Comparison of ENCODE assay signal across 12 cellular contexts in genomic region chr9:105151686-105151995, GRCh38.
"Had no signal": no experiment of that assay in that cellular context is flagged by ENCODE, and none has a peak within 500 bp of the region (broad histone marks: within the 10 kb centered on the region; RNA-seq: fewer than 3 reads in every experiment).

No MANE protein-coding gene starts in this region.

- H3K9me3 ChIP-seq: adrenal gland, esophagus squamous epithelium had no signal

- H3K27ac Mint-ChIP-seq: activated naive CD4-positive, alpha-beta T cell treated with anti-CD3 and anti-CD28 coated beads, Interleukin-2, amount 50 U/mL, for 72 hours; naive thymus-derived CD4-positive, alpha-beta T cell; T-helper 1 cell treated with Interleukin-12 subunit alpha and Interleukin-12 subunit beta and Interleukin-4 antibody, amounts not matched to agents 30 μg/mL and 1 μg/mL, for 36 hours had no signal

- H3K27ac ChIP-seq: adrenal gland, esophagus squamous epithelium had no signal

- H3K4me3 Mint-ChIP-seq: naive thymus-derived CD4-positive, alpha-beta T cell; T-helper 1 cell treated with Interleukin-12 subunit alpha and Interleukin-12 subunit beta and Interleukin-4 antibody, amounts not matched to agents 30 μg/mL and 1 μg/mL, for 36 hours had no signal

- H3K4me3 ChIP-seq: adrenal gland, esophagus squamous epithelium had no signal

- H3K4me1 ChIP-seq: adrenal gland had no signal

- H3K36me3 Mint-ChIP-seq: activated naive CD4-positive, alpha-beta T cell treated with anti-CD3 and anti-CD28 coated beads, Interleukin-2, amount 50 U/mL, for 72 hours; naive thymus-derived CD4-positive, alpha-beta T cell had no signal

- H3K36me3 ChIP-seq: adrenal gland, esophagus squamous epithelium had no signal

- H3K27me3 ChIP-seq: adrenal gland, esophagus squamous epithelium had no signal

- DNase-seq: activated CD8-positive, alpha-beta memory T cell treated with anti-CD3 and anti-CD28 coated beads for 24 hours; activated gamma-delta T cell treated with Interleukin-2 at 50 U/mL for 16 hours; effector CD8-positive, alpha-beta T cell; esophagus squamous epithelium; mesendoderm; naive thymus-derived CD4-positive, alpha-beta T cell; nucleus accumbens; retina; stimulated activated naive CD4-positive, alpha-beta T cell had no signal

- H3K9me3 Mint-ChIP-seq: activated naive CD4-positive, alpha-beta T cell treated with anti-CD3 and anti-CD28 coated beads, Interleukin-2, amount 50 U/mL, for 72 hours; naive thymus-derived CD4-positive, alpha-beta T cell; T-helper 1 cell treated with Interleukin-12 subunit alpha and Interleukin-12 subunit beta and Interleukin-4 antibody, amounts not matched to agents 30 μg/mL and 1 μg/mL, for 36 hours had no signal
